ENCODE assay signal across 23 cellular contexts in the genomic region with DNA sequence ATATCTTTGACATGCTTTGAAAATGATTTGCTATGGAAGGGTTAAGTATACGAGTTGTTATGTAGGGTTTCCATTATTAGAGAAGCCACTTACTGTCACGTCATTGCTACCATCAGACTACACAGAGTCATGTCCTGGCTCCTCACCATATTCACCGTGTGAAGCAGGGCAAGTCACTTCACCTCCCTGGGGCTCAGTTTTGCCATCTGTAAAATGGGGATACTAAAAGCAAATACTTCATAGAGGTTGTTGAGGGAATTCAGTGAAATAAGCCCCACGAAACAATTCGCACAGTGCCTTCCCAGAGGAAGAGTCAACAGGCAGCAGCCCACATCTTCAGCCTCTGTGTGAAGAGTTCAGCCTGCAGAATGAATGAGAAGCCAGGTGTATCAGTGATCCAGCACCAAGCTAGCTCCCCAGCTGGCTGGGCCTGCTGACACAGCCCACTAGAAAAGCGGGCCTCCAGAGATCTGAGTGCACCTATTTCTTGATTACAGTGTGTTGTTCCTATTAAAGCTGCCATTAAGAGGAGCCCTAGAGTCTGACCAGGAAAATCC. TPM values are rescaled to one million over a fixed set of nuclear protein-coding genes. Genes with fewer than 3 reads are reported as not detected.
DNase-seq lines count a peak whose midpoint lies in the region; ATAC-seq, FAIRE-seq and TF ChIP-seq lines count a peak whose summit lies in the region.
"Had no signal": no experiment of that assay in that cellular context is flagged by ENCODE, and none has a peak within 500 bp of the region (broad histone marks: within the 10 kb centered on the region; RNA-seq: fewer than 3 reads in every experiment).

No MANE protein-coding gene starts in this region.

- FAIRE-seq in D721Med (lab: Jason Lieb, UNC), result peak; percentile 92
- FAIRE-seq: G401.6, GM19239 had no signal

- peaks cover 3% of the 10 kb centered on the region for H3K4me1 ChIP-seq in prostate gland (replicated peaks)

- H3K27me3 Mint-ChIP-seq in osteocyte (ENCODE audit: unreplicated experiment), result peaks cover 50% of the 10 kb centered on the region

- no peaks in the 10 kb centered on the region for H3K36me3 Mint-ChIP-seq in osteocyte (ENCODE audit: unreplicated experiment)

- H3K27ac ChIP-seq in dorsolateral prefrontal cortex (peak overlapping the region in 55 of 59 donors; percentile 28 to 98 (median 86)), prostate gland (no peak overlapping the region)
- H3K27ac ChIP-seq: PC-9 had no signal

- H3K27ac Mint-ChIP-seq in osteocyte (ENCODE audit: unreplicated experiment), result no peak overlapping the region
- H3K27ac Mint-ChIP-seq: CD14-positive monocyte, GM23338 had no signal

- 91% methylated on average over 6 of the region's 6 CpGs for WGBS in prostate gland

- peaks cover 6% of the 10 kb centered on the region for H3K4me1 Mint-ChIP-seq in osteocyte (ENCODE audit: unreplicated experiment)

- H3K36me3 ChIP-seq in prostate gland, result no peaks in the 10 kb centered on the region

- no peak for TF ChIP-seq CTCF in D721Med (IDR thresholded peaks at IDR 0.05; ENCODE audit: insufficient read depth, missing control alignments)
- TF ChIP-seq CTCF in dorsolateral prefrontal cortex (IDR thresholded peaks at IDR 0.05 in 54 of 56, conservative IDR thresholded peaks at IDR 0.05 in 2 of 56; ENCODE audit: low read depth in 1 of 56, partially characterized antibody in 56 of 56), result no peak
- TF ChIP-seq CTCF in osteocyte (IDR thresholded peaks at IDR 0.05), result no peak
- TF ChIP-seq CTCF in prostate gland (IDR thresholded peaks at IDR 0.05), result no peak

- no peaks in the 10 kb centered on the region for H3K9me3 Mint-ChIP-seq in osteocyte (ENCODE audit: unreplicated experiment)
- H3K9me3 Mint-ChIP-seq: GM23338 had no signal

- peak overlapping the region in 16 of 59 donors; percentile 4 to 86 (median 80) for H3K4me3 ChIP-seq in dorsolateral prefrontal cortex
- H3K4me3 ChIP-seq in prostate gland, result no peak overlapping the region
- H3K4me3 ChIP-seq: GM23338, PC-9 had no signal

- H3K9me3 ChIP-seq in prostate gland, result no peaks in the 10 kb centered on the region

- H3K27me3 ChIP-seq in dorsolateral prefrontal cortex (peaks cover 0 to 13% (median 0%) of the 10 kb centered on the region in 45 donors), prostate gland (replicated peaks; ENCODE audit: insufficient read depth) (peaks cover 7% of the 10 kb centered on the region)

- intact Hi-C loops in dorsolateral prefrontal cortex (cut with DNase I) (loop anchor here (1.0 to 5.0 kb wide), 4 partner anchors 41 to 99 kb away; partner anchors contain the start of gene CNDP2 (in 1 of the 2)), prostate gland (cut with DNase I) (no loop called here)

- no peak for DNase-seq in D721Med (ENCODE audit: insufficient read length, low spot score)
- DNase-seq in RPMI8226, result peak; percentile 38
- no peak for DNase-seq in dorsolateral prefrontal cortex
- peak; percentile 67 for DNase-seq in osteocyte (ENCODE audit: extremely low spot score, unreplicated experiment)
- DNase-seq in activated CD4-positive, alpha-beta T cell treated with anti-CD3 and anti-CD28 coated beads, Interleukin-2, amount 50 U/mL, for 48 hours, result no peak
- no peak for DNase-seq in kidney tubule cell (ENCODE audit: low spot score)
- no peak for DNase-seq in prostate gland (ENCODE audit: low spot score)
- DNase-seq: ACHN, DMS79 treated with DMSO at 0.1 percent for 48 hours, HCEC 1CT, MM.1S, NCI-H1105 treated with DMSO at 0.1 percent for 48 hours, NCI-H1694 treated with DMSO at 0.1 percent for 48 hours, NCI-H2107, NCI-H226, NCI-H524, PC-9 had no signal

- no peak for ATAC-seq in GM21737 (IDR thresholded peaks at IDR 0.05; ENCODE audit: unreplicated experiment)
- ATAC-seq: GM23338 had no signal

- no peak for TF ChIP-seq POLR2A in prostate gland (IDR thresholded peaks at IDR 0.05)

- no peak overlapping the region for H3K4me3 Mint-ChIP-seq in osteocyte (ENCODE audit: unreplicated experiment)
- H3K4me3 Mint-ChIP-seq: GM23338 had no signal

RNA-seq across cellular contexts. Expression of gene DIPK1C, which starts 3.4 kb away (rescaled TPM):
- total RNA-seq in dorsolateral prefrontal cortex (10 to 100 TPM in 76 of 120 experiments, 1 to 10 TPM in 44; 1.9 to 31.7 (median 11.6) TPM), osteocyte (not detected in 2 replicates), prostate gland (10 to 100 TPM in 1 of 2 donors, not detected in 1; 10.8 TPM)
- total RNA-seq: LHCN-M2, PC-9 had no signal

RNA-seq across cellular contexts. Expression of gene CNDP2, which starts 42.4 kb away (rescaled TPM):
- total RNA-seq in dorsolateral prefrontal cortex, result 100 to 1,000 TPM; 146 to 408 (median 218) TPM
- 75.2 and 78.8 TPM in 2 replicates for total RNA-seq in osteocyte
- 100 to 1,000 TPM; 144 to 294 TPM for total RNA-seq in prostate gland

Comparison
In these comparisons a context has a peak if more than half of its experiments do, and no peak if none do; other contexts are left out.
1. DNase-seq: peak in RPMI8226 (single experiment) and osteocyte (single experiment); none in D721Med (single experiment), dorsolateral prefrontal cortex (0 of 10), activated CD4-positive, alpha-beta T cell treated with anti-CD3 and anti-CD28 coated beads, Interleukin-2, amount 50 U/mL, for 48 hours (0 of 2), kidney tubule cell (single experiment) and prostate gland (single experiment).
2. H3K27ac ChIP-seq: peak in dorsolateral prefrontal cortex (55 of 59); none in prostate gland (0 of 2).